Comparison of ENCODE assay signal across 1 cellular context in the genomic region with DNA sequence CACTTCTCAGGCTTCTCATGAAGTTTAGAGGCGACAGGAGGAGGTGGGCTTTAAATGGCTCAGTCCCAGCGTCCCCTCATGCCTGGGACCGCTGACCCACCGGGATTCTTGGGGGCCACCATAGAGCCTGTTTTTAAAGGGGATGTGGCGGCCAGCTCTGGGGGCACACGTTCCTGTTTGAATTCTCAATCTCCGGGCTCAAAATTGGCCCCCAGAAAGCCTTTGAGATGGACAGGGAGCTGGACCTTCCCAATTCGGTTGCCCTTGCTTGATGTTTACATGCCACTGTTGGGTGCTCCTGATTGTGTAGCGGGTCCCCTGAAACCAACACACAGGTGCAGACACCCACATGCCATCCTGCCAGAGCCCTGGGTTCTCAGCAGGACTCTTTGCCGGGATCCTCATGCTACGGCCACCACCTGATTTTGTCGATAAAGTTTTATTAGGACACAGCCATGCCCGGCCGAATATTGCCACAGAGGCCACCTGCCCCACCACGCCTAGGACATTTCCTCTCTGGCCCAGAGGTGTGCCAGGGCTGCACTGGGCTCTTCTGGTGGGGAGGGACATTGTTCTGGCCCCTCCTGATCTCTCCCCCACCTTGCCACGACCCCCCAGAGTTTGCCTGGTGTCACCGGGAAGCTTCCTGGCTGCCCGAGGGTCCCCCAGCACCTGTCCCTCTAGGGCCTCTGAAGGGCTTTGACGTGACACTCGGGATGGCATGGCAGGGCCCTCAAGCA.
A peak's percentile ranks its signal among the peaks of the same experiment; 100 is the strongest.
TF ChIP-seq lines count a peak whose summit lies in the region.

No MANE protein-coding gene starts in this region.

TF ChIP-seq in HepG2, 621 proteins besides CTCF, POLR2A, EP300 and RAD21 (continued from another document):
- TF ChIP-seq, protein P1, sequence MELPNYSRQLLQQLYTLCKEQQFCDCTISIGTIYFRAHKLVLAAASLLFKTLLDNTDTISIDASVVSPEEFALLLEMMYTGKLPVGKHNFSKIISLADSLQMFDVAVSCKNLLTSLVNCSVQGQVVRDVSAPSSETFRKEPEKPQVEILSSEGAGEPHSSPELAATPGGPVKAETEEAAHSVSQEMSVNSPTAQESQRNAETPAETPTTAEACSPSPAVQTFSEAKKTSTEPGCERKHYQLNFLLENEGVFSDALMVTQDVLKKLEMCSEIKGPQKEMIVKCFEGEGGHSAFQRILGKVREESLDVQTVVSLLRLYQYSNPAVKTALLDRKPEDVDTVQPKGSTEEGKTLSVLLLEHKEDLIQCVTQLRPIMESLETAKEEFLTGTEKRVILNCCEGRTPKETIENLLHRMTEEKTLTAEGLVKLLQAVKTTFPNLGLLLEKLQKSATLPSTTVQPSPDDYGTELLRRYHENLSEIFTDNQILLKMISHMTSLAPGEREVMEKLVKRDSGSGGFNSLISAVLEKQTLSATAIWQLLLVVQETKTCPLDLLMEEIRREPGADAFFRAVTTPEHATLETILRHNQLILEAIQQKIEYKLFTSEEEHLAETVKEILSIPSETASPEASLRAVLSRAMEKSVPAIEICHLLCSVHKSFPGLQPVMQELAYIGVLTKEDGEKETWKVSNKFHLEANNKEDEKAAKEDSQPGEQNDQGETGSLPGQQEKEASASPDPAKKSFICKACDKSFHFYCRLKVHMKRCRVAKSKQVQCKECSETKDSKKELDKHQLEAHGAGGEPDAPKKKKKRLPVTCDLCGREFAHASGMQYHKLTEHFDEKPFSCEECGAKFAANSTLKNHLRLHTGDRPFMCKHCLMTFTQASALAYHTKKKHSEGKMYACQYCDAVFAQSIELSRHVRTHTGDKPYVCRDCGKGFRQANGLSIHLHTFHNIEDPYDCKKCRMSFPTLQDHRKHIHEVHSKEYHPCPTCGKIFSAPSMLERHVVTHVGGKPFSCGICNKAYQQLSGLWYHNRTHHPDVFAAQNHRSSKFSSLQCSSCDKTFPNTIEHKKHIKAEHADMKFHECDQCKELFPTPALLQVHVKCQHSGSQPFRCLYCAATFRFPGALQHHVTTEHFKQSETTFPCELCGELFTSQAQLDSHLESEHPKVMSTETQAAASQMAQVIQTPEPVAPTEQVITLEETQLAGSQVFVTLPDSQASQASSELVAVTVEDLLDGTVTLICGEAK (IDR thresholded peaks at IDR 0.05), result 0 out of 2 replicates have a peak, but pooled peaks have one; percentile 43
- TF ChIP-seq, protein P1 (CRISPR knock-in tag; IDR thresholded peaks at IDR 0.05), result peak; percentile 97
- TF ChIP-seq, protein P2, sequence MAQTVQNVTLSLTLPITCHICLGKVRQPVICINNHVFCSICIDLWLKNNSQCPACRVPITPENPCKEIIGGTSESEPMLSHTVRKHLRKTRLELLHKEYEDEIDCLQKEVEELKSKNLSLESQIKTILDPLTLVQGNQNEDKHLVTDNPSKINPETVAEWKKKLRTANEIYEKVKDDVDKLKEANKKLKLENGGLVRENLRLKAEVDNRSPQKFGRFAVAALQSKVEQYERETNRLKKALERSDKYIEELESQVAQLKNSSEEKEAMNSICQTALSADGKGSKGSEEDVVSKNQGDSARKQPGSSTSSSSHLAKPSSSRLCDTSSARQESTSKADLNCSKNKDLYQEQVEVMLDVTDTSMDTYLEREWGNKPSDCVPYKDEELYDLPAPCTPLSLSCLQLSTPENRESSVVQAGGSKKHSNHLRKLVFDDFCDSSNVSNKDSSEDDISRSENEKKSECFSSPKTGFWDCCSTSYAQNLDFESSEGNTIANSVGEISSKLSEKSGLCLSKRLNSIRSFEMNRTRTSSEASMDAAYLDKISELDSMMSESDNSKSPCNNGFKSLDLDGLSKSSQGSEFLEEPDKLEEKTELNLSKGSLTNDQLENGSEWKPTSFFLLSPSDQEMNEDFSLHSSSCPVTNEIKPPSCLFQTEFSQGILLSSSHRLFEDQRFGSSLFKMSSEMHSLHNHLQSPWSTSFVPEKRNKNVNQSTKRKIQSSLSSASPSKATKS (CRISPR knock-in tag; IDR thresholded peaks at IDR 0.05), result no peak
- no peak for TF ChIP-seq ISX (CRISPR knock-in tag; conservative IDR thresholded peaks at IDR 0.05)
